In genomic region chr1:206635983-206636354, GRCh38 we compare ENCODE assay signal across 8 cellular contexts. TPM values are rescaled to one million over a fixed set of nuclear protein-coding genes. Genes with fewer than 3 reads are reported as not detected.
A peak's percentile ranks its signal among the peaks of the same experiment; 100 is the strongest.
DNase-seq lines count a peak whose midpoint lies in the region; ATAC-seq and TF ChIP-seq lines count a peak whose summit lies in the region.

No MANE protein-coding gene starts in this region.

- peaks cover 18% of the 10 kb centered on the region for H3K4me1 Mint-ChIP-seq in CD4-positive, alpha-beta T cell (ENCODE audit: low read depth)

- intact Hi-C loops in CD4-positive, alpha-beta T cell (cut with DNase I, micrococcal nuclease): loop anchor here (2.0 kb wide), 3 partner anchors 23 to 275 kb away; partner anchors contain the start of gene EIF2D (in 1 of the 2)
- intact Hi-C loops in spleen (cut with DNase I; ENCODE audit: low total_unique reads) (loop anchor here (10.0 kb wide), 2 partner anchors 279 to 349 kb away; no protein-coding TSS in a partner anchor), left colon (cut with DNase I, micrococcal nuclease) (loop anchor here in 1 of 2 donors (2.0 to 10.0 kb wide), 2 partner anchors 29 to 279 kb away; no protein-coding TSS in a partner anchor)

- no peaks in the 10 kb centered on the region for H3K27me3 Mint-ChIP-seq in CD4-positive, alpha-beta T cell

- DNase-seq in CD4-positive, alpha-beta T cell: peak in 1 of 10 experiments; percentile 4
- DNase-seq in HFF-Myc (ENCODE audit: extremely low read depth, low read depth) (no peak), WERI-Rb-1 (no peak), right atrium auricular region (ENCODE audit: low spot score) (no peak), spleen (no peak), left colon (no peak)
- no peak for DNase-seq in activated CD8-positive, alpha-beta memory T cell treated with anti-CD3 and anti-CD28 coated beads, Interleukin-2, amount 50 U/mL, for 4 hours
- no peak for DNase-seq in activated effector memory CD4-positive, alpha-beta T cell treated with anti-CD3 and anti-CD28 coated beads, Interleukin-2, amount 50 U/mL, for 16 hours

- H3K36me3 ChIP-seq in WERI-Rb-1 (peaks cover 36% of the 10 kb centered on the region), right atrium auricular region (peaks cover 3% of the 10 kb centered on the region), spleen (no peaks in the 10 kb centered on the region)

- no peak overlapping the region for H3K27ac Mint-ChIP-seq in CD4-positive, alpha-beta T cell

- POLR2A ChIA-PET in CD4-positive, alpha-beta T cell (lab: Charles Lee): interaction anchor here (0.7 to 2.0 kb wide), 7 partner anchors 15 to 270 kb away, joined by 3 to 15 read pairs (median 3); partner anchors contain the start of genes EIF2D and IKBKE

- CTCF ChIA-PET in CD4-positive, alpha-beta T cell (lab: Charles Lee): interaction anchor here (0.9 to 4.4 kb wide), 7 partner anchors 18 to 346 kb away, joined by 3 to 42 read pairs (median 15); partner anchors contain the start of genes EIF2D and IKBKE

- WGBS in spleen, 5 donors: 2 to 3% (median 3%) methylated on average over 13 of the region's 13 CpGs

- H3K4me1 ChIP-seq in right atrium auricular region (peaks cover 0 to 26% of the 10 kb centered on the region in 2 donors), spleen (peaks cover 8 to 43% (median 28%) of the 10 kb centered on the region in 6 donors)

- H3K9me3 ChIP-seq in CD4-positive, alpha-beta T cell (ENCODE audit: control insufficient read depth, low read length): no peaks in the 10 kb centered on the region
- H3K9me3 ChIP-seq in WERI-Rb-1 (ENCODE audit: severe bottlenecking) (no peaks in the 10 kb centered on the region), right atrium auricular region (no peaks in the 10 kb centered on the region), spleen (no peaks in the 10 kb centered on the region)

- peak overlapping the region; percentile 72 for H3K4me3 ChIP-seq in HFF-Myc (replicated peaks; ENCODE audit: low read depth, low read length)
- peak overlapping the region; percentile 92 for H3K4me3 ChIP-seq in WERI-Rb-1 (ENCODE audit: low read depth, low read length)
- peak overlapping the region; percentile 82 to 90 for H3K4me3 ChIP-seq in right atrium auricular region
- peak overlapping the region; percentile 68 to 96 (median 86) for H3K4me3 ChIP-seq in spleen

- H3K36me3 Mint-ChIP-seq in CD4-positive, alpha-beta T cell (ENCODE audit: low read depth): no peaks in the 10 kb centered on the region

- no peak for TF ChIP-seq POLR2A in spleen (IDR thresholded peaks at IDR 0.05)

- no peak overlapping the region for H3K27ac ChIP-seq in CD4-positive, alpha-beta T cell (ENCODE audit: low read depth, low read length)
- peak overlapping the region; percentile 77 for H3K27ac ChIP-seq in WERI-Rb-1
- peak overlapping the region; percentile 95 to 97 for H3K27ac ChIP-seq in right atrium auricular region
- peak overlapping the region in 7 of 8 donors; percentile 56 to 80 (median 68) for H3K27ac ChIP-seq in spleen

- no peak for TF ChIP-seq CTCF in CD4-positive, alpha-beta T cell (IDR thresholded peaks at IDR 0.05)
- no peak for TF ChIP-seq CTCF in HFF-Myc (IDR thresholded peaks at IDR 0.05; ENCODE audit: low read depth, low read length, missing control alignments)
- TF ChIP-seq CTCF in WERI-Rb-1 (IDR thresholded peaks at IDR 0.05; ENCODE audit: low read depth, low read length): no peak
- no peak for TF ChIP-seq CTCF in right atrium auricular region (IDR thresholded peaks at IDR 0.05)
- no peak for TF ChIP-seq CTCF in spleen (IDR thresholded peaks at IDR 0.05 in 8 of 11, conservative IDR thresholded peaks at IDR 0.05 in 3 of 11)

- no peak for ATAC-seq in CD4-positive, alpha-beta T cell (ENCODE audit: poor library complexity)
- ATAC-seq in left colon: no peak

- no peaks in the 10 kb centered on the region for H3K9me3 Mint-ChIP-seq in CD4-positive, alpha-beta T cell

- peak overlapping the region; percentile 83 for H3K4me3 Mint-ChIP-seq in CD4-positive, alpha-beta T cell

- peaks cover 14% of the 10 kb centered on the region for H3K27me3 ChIP-seq in CD4-positive, alpha-beta T cell (ENCODE audit: control insufficient read depth, insufficient read depth, low read length)
- H3K27me3 ChIP-seq in WERI-Rb-1 (ENCODE audit: insufficient read depth, low read depth, severe bottlenecking) (no peaks in the 10 kb centered on the region), right atrium auricular region (no peaks in the 10 kb centered on the region), spleen (replicated peaks in 1 of 7) (peaks cover 0 to 11% (median 0%) of the 10 kb centered on the region in 7 donors)

RNA-seq across cellular contexts. Expression of gene DYRK3, which starts 0.6 kb away (rescaled TPM):
- 1 to 10 TPM; 1.6 to 1.7 TPM for total RNA-seq in CD4-positive, alpha-beta T cell
- total RNA-seq in right atrium auricular region (10 to 100 TPM; 16.5 to 20.6 TPM), spleen (1 to 10 TPM; 2.4 to 6.6 (median 4.3) TPM), left colon (1 to 10 TPM in 1 of 2 donors, under 1 TPM in 1; 0.58 to 1.2 TPM)
- 1 to 10 TPM in 1 of 3 donors, under 1 TPM in 2; 0.65 to 1.4 (median 0.89) TPM for polyA plus RNA-seq in spleen

RNA-seq across cellular contexts. Expression of gene EIF2D, which starts 23.7 kb away (rescaled TPM):
- 10 to 100 TPM; 48.9 to 51.6 TPM for total RNA-seq in CD4-positive, alpha-beta T cell
- total RNA-seq in right atrium auricular region (10 to 100 TPM; 21.7 to 30.4 TPM), spleen (10 to 100 TPM; 38.7 to 48.6 (median 43.0) TPM), left colon (10 to 100 TPM; 35.5 to 38.4 TPM)
- polyA plus RNA-seq in spleen: 10 to 100 TPM; 41.8 to 51.6 (median 50.0) TPM

RNA-seq across cellular contexts. Expression of gene MAPKAPK2, which starts 48.7 kb away (rescaled TPM):
- total RNA-seq in CD4-positive, alpha-beta T cell: 100 to 1,000 TPM; 157 to 166 TPM
- 100 to 1,000 TPM; 136 to 158 TPM for total RNA-seq in right atrium auricular region
- total RNA-seq in spleen: 100 to 1,000 TPM in 5 of 7 donors, 10 to 100 TPM in 2; 82.0 to 129 (median 104) TPM
- polyA plus RNA-seq in spleen: 10 to 100 TPM; 42.2 to 68.1 (median 53.4) TPM
- total RNA-seq in left colon: 10 to 100 TPM; 62.5 to 80.8 TPM
